ENCODE assay signal across 1 cellular context in genomic region chr10:17454801-17455520, GRCh38.
TF ChIP-seq lines count a peak whose summit lies in the region.

No MANE protein-coding gene starts in this region.

TF ChIP-seq in SK-N-SH treated with all-trans-retinoic acid at 6 μM for 48 hours, 23 proteins besides CTCF, POLR2A, EP300 and RAD21 (continued from another document):
- no peak for TF ChIP-seq RARB (CRISPR knock-in tag; IDR thresholded peaks at IDR 0.05)
- TF ChIP-seq TSHZ2 (CRISPR knock-in tag; IDR thresholded peaks at IDR 0.05) = no peak
- TF ChIP-seq SNAI2 (CRISPR knock-in tag; IDR thresholded peaks at IDR 0.05) = no peak
- no peak for TF ChIP-seq CSDC2 (CRISPR knock-in tag; IDR thresholded peaks at IDR 0.05)
- no peak for TF ChIP-seq PPARA (CRISPR knock-in tag; IDR thresholded peaks at IDR 0.05; ENCODE audit: borderline replicate concordance)
- TF ChIP-seq ZNF565 (CRISPR knock-in tag; conservative IDR thresholded peaks at IDR 0.05; ENCODE audit: low read depth) = no peak
- TF ChIP-seq GLIS3 (CRISPR knock-in tag; IDR thresholded peaks at IDR 0.05) = no peak
- TF ChIP-seq ZNF70 (CRISPR knock-in tag; IDR thresholded peaks at IDR 0.05) = no peak
- TF ChIP-seq PATZ1 (CRISPR knock-in tag; IDR thresholded peaks at IDR 0.05; ENCODE audit: borderline replicate concordance) = no peak
